Comparison of ENCODE assay signal across 15 cellular contexts in genomic region chr7:74583630-74584029, GRCh38.
"Had no signal": no experiment of that assay in that cellular context is flagged by ENCODE, and none has a peak within 500 bp of the region (broad histone marks: within the 10 kb centered on the region; RNA-seq: fewer than 3 reads in every experiment).

No MANE protein-coding gene starts in this region.

- DNase-seq: activated CD4-positive, alpha-beta T cell treated with anti-CD3 and anti-CD28 coated beads, Interleukin-2, amount 10 ng/mL, durations not matched to agents 7 days and 5 days; activated naive CD8-positive, alpha-beta T cell treated with anti-CD3 and anti-CD28 coated beads for 36 hours; brain microvascular endothelial cell; cerebellar nuclear complex; effector memory CD8-positive, alpha-beta T cell; hypothalamus; kidney glomerular epithelial cell; pancreas; stimulated activated CD4-positive, alpha-beta T cell treated with anti-CD3 and anti-CD28 coated beads, Interleukin-2, amount 100 ng/mL, for 48 hours had no signal

- H3K36me3 Mint-ChIP-seq: activated naive CD8-positive, alpha-beta T cell treated with anti-CD3 and anti-CD28 coated beads for 36 hours; stimulated activated memory B cell treated with anti-CD40 and anti-IgM and Interleukin-4, amounts not matched to agents 10 μg/mL and 1 μg/mL and 100 μg/mL, for 72 hours had no signal

- H3K4me3 Mint-ChIP-seq: activated CD4-positive, alpha-beta T cell treated with anti-CD3 and anti-CD28 coated beads, Interleukin-2, amount 10 ng/mL, durations not matched to agents 7 days and 5 days; activated naive CD8-positive, alpha-beta T cell treated with anti-CD3 and anti-CD28 coated beads for 36 hours; activated T-helper 1 cell treated with anti-CD3 and anti-CD28 coated beads, Interleukin-12 subunit alpha, Interleukin-12 subunit beta, Interleukin-2, Interleukin-4 antibody, amounts not matched to agents 30 ng/mL and 10 ng/mL and 1 ng/mL, durations not matched to agents 14 hours and 24 hours and 36 hours; dendritic cell treated with granulocyte-macrophage colony-stimulating factor and Interleukin-4, amounts not matched to agents 40 ng/mL and 50 ng/mL, for 4 days; effector memory CD8-positive, alpha-beta T cell; stimulated activated memory B cell treated with anti-CD40 and anti-IgM and Interleukin-4, amounts not matched to agents 10 μg/mL and 1 μg/mL and 100 μg/mL, for 72 hours; T-helper 2 cell treated with Interferon-gamma antibody and Interleukin-4, amounts not matched to agents 5 μg/mL and 100 μg/mL, for 36 hours had no signal

- H3K4me3 ChIP-seq: esophagus muscularis mucosa, pancreas, tibial nerve had no signal

- H3K27ac ChIP-seq: brain microvascular endothelial cell, esophagus muscularis mucosa, pancreas, tibial nerve had no signal

- H3K9me3 ChIP-seq: esophagus muscularis mucosa, pancreas, tibial nerve had no signal

- H3K27me3 Mint-ChIP-seq: activated CD4-positive, alpha-beta T cell treated with anti-CD3 and anti-CD28 coated beads, Interleukin-2, amount 10 ng/mL, durations not matched to agents 7 days and 5 days; activated naive CD8-positive, alpha-beta T cell treated with anti-CD3 and anti-CD28 coated beads for 36 hours; dendritic cell treated with granulocyte-macrophage colony-stimulating factor and Interleukin-4, amounts not matched to agents 40 ng/mL and 50 ng/mL, for 4 days had no signal

- H3K27me3 ChIP-seq: brain microvascular endothelial cell, esophagus muscularis mucosa, pancreas, tibial nerve had no signal

- ATAC-seq: effector memory CD8-positive, alpha-beta T cell; pancreas; stimulated activated memory B cell treated with anti-CD40 and anti-IgM and Interleukin-4, amounts not matched to agents 10 μg/mL and 1 μg/mL and 100 μg/mL, for 72 hours had no signal

- H3K27ac Mint-ChIP-seq: activated CD4-positive, alpha-beta T cell treated with anti-CD3 and anti-CD28 coated beads, Interleukin-2, amount 10 ng/mL, durations not matched to agents 7 days and 5 days; activated naive CD8-positive, alpha-beta T cell treated with anti-CD3 and anti-CD28 coated beads for 36 hours; activated T-helper 1 cell treated with anti-CD3 and anti-CD28 coated beads, Interleukin-12 subunit alpha, Interleukin-12 subunit beta, Interleukin-2, Interleukin-4 antibody, amounts not matched to agents 30 ng/mL and 10 ng/mL and 1 ng/mL, durations not matched to agents 14 hours and 24 hours and 36 hours; dendritic cell treated with granulocyte-macrophage colony-stimulating factor and Interleukin-4, amounts not matched to agents 40 ng/mL and 50 ng/mL, for 4 days; effector memory CD8-positive, alpha-beta T cell; stimulated activated memory B cell treated with anti-CD40 and anti-IgM and Interleukin-4, amounts not matched to agents 10 μg/mL and 1 μg/mL and 100 μg/mL, for 72 hours; T-helper 2 cell treated with Interferon-gamma antibody and Interleukin-4, amounts not matched to agents 5 μg/mL and 100 μg/mL, for 36 hours had no signal

- H3K9me3 Mint-ChIP-seq: activated CD4-positive, alpha-beta T cell treated with anti-CD3 and anti-CD28 coated beads, Interleukin-2, amount 10 ng/mL, durations not matched to agents 7 days and 5 days; activated naive CD8-positive, alpha-beta T cell treated with anti-CD3 and anti-CD28 coated beads for 36 hours; activated T-helper 1 cell treated with anti-CD3 and anti-CD28 coated beads, Interleukin-12 subunit alpha, Interleukin-12 subunit beta, Interleukin-2, Interleukin-4 antibody, amounts not matched to agents 30 ng/mL and 10 ng/mL and 1 ng/mL, durations not matched to agents 14 hours and 24 hours and 36 hours; dendritic cell treated with granulocyte-macrophage colony-stimulating factor and Interleukin-4, amounts not matched to agents 40 ng/mL and 50 ng/mL, for 4 days; effector memory CD8-positive, alpha-beta T cell; stimulated activated memory B cell treated with anti-CD40 and anti-IgM and Interleukin-4, amounts not matched to agents 10 μg/mL and 1 μg/mL and 100 μg/mL, for 72 hours; T-helper 2 cell treated with Interferon-gamma antibody and Interleukin-4, amounts not matched to agents 5 μg/mL and 100 μg/mL, for 36 hours had no signal

- H3K4me1 Mint-ChIP-seq: activated CD4-positive, alpha-beta T cell treated with anti-CD3 and anti-CD28 coated beads, Interleukin-2, amount 10 ng/mL, durations not matched to agents 7 days and 5 days; activated naive CD8-positive, alpha-beta T cell treated with anti-CD3 and anti-CD28 coated beads for 36 hours had no signal

- H3K36me3 ChIP-seq: brain microvascular endothelial cell, pancreas, tibial nerve had no signal
